In genomic region chr5:32585446-32586250, GRCh38 we compare ENCODE assay signal across 1 cellular context.
TF ChIP-seq lines count a peak whose summit lies in the region.

Gene SUB1, plus strand, starts transcription at chr5:32585557. Its CDS starts 2,956 bp downstream, at chr5:32588513.

TF ChIP-seq in HepG2, 621 proteins besides CTCF, POLR2A, EP300 and RAD21 (continued from another document and continues in another):
- TF ChIP-seq ZNF280D (CRISPR knock-in tag; IDR thresholded peaks at IDR 0.05) (no peak), RFXANK (CRISPR knock-in tag; IDR thresholded peaks at IDR 0.05) (no peak), SIN3B (IDR thresholded peaks at IDR 0.05; ENCODE audit: low read length) (no peak), TRIM24 (CRISPR knock-in tag; IDR thresholded peaks at IDR 0.05) (no peak), KAT7 (CRISPR knock-in tag; IDR thresholded peaks at IDR 0.05; ENCODE audit: borderline replicate concordance) (peak; percentile 47; the same call in 1 of the 2 replicates), SIN3A (IDR thresholded peaks at IDR 0.05; ENCODE audit: borderline replicate concordance, low read depth, low read length) (peak; percentile 92), ZNF18 (CRISPR knock-in tag; IDR thresholded peaks at IDR 0.05; ENCODE audit: insufficient replicate concordance) (peak; percentile 85), ZNF746 (CRISPR knock-in tag; IDR thresholded peaks at IDR 0.05) (no peak), KLF16 (CRISPR knock-in tag; IDR thresholded peaks at IDR 0.05) (peak in 1 of 2 experiments; percentile 46; a peak in 1 of 4 replicates), ZKSCAN8 (CRISPR knock-in tag; IDR thresholded peaks at IDR 0.05; ENCODE audit: borderline replicate concordance) (no peak), NRL (CRISPR knock-in tag; IDR thresholded peaks at IDR 0.05; ENCODE audit: borderline replicate concordance) (peak; percentile 81; the same call in 1 of the 2 replicates), RNF2 (conservative IDR thresholded peaks at IDR 0.05; ENCODE audit: low read depth) (no peak), ZHX2 (IDR thresholded peaks at IDR 0.05; ENCODE audit: low read depth) (no peak; the same call in 1 of the 2 replicates), ZHX2 (CRISPR knock-in tag; IDR thresholded peaks at IDR 0.05; ENCODE audit: borderline replicate concordance) (no peak), FOXA3 (CRISPR knock-in tag; IDR thresholded peaks at IDR 0.05) (peak; percentile 67; the same call in 1 of the 2 replicates), ZKSCAN5 (CRISPR knock-in tag; IDR thresholded peaks at IDR 0.05) (no peak), MEIS2 (CRISPR knock-in tag; IDR thresholded peaks at IDR 0.05) (peak; percentile 42; the same call in 1 of the 2 replicates), ZNF556 (CRISPR knock-in tag; IDR thresholded peaks at IDR 0.05; ENCODE audit: borderline replicate concordance) (0 out of 2 replicates have a peak, but pooled peaks have one; percentile 3), KIAA2018 (CRISPR knock-in tag; IDR thresholded peaks at IDR 0.05; ENCODE audit: borderline replicate concordance) (no peak), TP53 (CRISPR knock-in tag; conservative IDR thresholded peaks at IDR 0.05) (no peak), HOXA5 (CRISPR knock-in tag; IDR thresholded peaks at IDR 0.05) (no peak), YEATS4 (CRISPR knock-in tag; IDR thresholded peaks at IDR 0.05; ENCODE audit: borderline replicate concordance) (no peak), MAF1 (CRISPR knock-in tag; IDR thresholded peaks at IDR 0.05; ENCODE audit: borderline replicate concordance) (no peak), KAT8 (CRISPR knock-in tag; IDR thresholded peaks at IDR 0.05) (peak; percentile 78), NFE2L2 (IDR thresholded peaks at IDR 0.05; ENCODE audit: low read length) (no peak)
- TF ChIP-seq, protein P1, sequence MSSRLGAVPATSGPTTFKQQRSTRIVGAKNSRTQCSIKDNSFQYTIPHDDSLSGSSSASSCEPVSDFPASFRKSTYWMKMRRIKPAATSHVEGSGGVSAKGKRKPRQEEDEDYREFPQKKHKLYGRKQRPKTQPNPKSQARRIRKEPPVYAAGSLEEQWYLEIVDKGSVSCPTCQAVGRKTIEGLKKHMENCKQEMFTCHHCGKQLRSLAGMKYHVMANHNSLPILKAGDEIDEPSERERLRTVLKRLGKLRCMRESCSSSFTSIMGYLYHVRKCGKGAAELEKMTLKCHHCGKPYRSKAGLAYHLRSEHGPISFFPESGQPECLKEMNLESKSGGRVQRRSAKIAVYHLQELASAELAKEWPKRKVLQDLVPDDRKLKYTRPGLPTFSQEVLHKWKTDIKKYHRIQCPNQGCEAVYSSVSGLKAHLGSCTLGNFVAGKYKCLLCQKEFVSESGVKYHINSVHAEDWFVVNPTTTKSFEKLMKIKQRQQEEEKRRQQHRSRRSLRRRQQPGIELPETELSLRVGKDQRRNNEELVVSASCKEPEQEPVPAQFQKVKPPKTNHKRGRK (CRISPR knock-in tag; IDR thresholded peaks at IDR 0.05): no peak
- TF ChIP-seq, protein P2, sequence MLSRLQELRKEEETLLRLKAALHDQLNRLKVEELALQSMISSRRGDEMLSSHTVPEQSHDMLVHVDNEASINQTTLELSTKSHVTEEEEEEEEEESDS (CRISPR knock-in tag; IDR thresholded peaks at IDR 0.05; ENCODE audit: borderline replicate concordance): 0 out of 2 replicates have a peak, but pooled peaks have one; percentile 24
- TF ChIP-seq, protein P3, sequence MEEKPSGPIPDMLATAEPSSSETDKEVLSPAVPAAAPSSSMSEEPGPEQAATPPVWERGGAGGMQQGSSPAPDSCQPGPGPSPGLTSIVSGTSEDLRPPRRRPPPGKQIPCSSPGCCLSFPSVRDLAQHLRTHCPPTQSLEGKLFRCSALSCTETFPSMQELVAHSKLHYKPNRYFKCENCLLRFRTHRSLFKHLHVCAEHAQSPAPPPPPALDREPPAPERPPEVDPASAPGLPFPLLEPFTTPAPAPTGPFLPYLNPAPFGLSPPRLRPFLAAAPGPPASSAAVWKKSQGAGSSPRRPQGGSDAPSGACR (CRISPR knock-in tag; IDR thresholded peaks at IDR 0.05): no peak
